Comparison of ENCODE assay signal across 8 cellular contexts in genomic region chr18:45974088-45974536, GRCh38. TPM values are rescaled to one million over a fixed set of nuclear protein-coding genes. Genes with fewer than 3 reads are reported as not detected.
DNase-seq lines count a peak whose midpoint lies in the region; ATAC-seq, FAIRE-seq and TF ChIP-seq lines count a peak whose summit lies in the region.

No MANE protein-coding gene starts in this region.

- no peak for TF ChIP-seq POLR2A in K562 (conservative IDR thresholded peaks at IDR 0.05)

- no peak overlapping the region for H3K9ac ChIP-seq in K562 (ENCODE audit: insufficient read depth in 1 of 2, low read depth in 2 of 2, low read length in 2 of 2)

- no peaks in the 10 kb centered on the region for H3K9me1 ChIP-seq in K562 (ENCODE audit: control insufficient read depth, insufficient read depth, low read length)

- no peaks in the 10 kb centered on the region for H3K36me3 ChIP-seq in K562 (ENCODE audit: control insufficient read depth, insufficient read depth, low read length)

- TF ChIP-seq EP300 in K562 (IDR thresholded peaks at IDR 0.05; ENCODE audit: low read length), result no peak; the same call in 1 of the 2 replicates

- H3K79me2 ChIP-seq in K562 (ENCODE audit: control insufficient read depth, insufficient read depth, low read length), result no peaks in the 10 kb centered on the region

- in situ Hi-C loops in K562 (cut with MboI), result no loop called here

- intact Hi-C loops in K562 (cut with micrococcal nuclease), result loop anchor here (1.0 kb wide), 4 partner anchors 102 to 353 kb away; no protein-coding TSS in a partner anchor

- CTCF ChIA-PET in AG04449 (lab: Yijun Ruan, JAX) (interaction anchor here (0.7 to 7.6 kb wide), 46 partner anchors 9 to 357 kb away, joined by 3 to 73 read pairs (median 5); partner anchors contain the start of genes ATP5F1A and PSTPIP2), K562 (lab: Yijun Ruan, JAX; ENCODE audit: low intra/inter-chr PET ratio) (interaction anchor here (0.6 to 1.3 kb wide), 9 partner anchors 64 to 1400 kb away, joined by 3 to 6 read pairs (median 3); no protein-coding TSS in a partner anchor)

- POLR2A ChIA-PET in AG04449 (lab: Yijun Ruan, JAX), result no interaction called here
- POLR2A ChIA-PET in K562 (lab: Yijun Ruan, JAX), result no interaction called here

- no peaks in the 10 kb centered on the region for H4K20me1 ChIP-seq in K562 (replicated peaks; ENCODE audit: control insufficient read depth, insufficient read depth, low read length)

- H3K27me3 ChIP-seq in K562 (ENCODE audit: control insufficient read depth in 2 of 2, insufficient read depth in 2 of 2, low read length in 2 of 2), result no peaks in the 10 kb centered on the region

- ATAC-seq in GM18909 (IDR thresholded peaks at IDR 0.05; ENCODE audit: poor library complexity, unreplicated experiment) (peak; percentile 45), K562 (peak; percentile 91), GM18858 (IDR thresholded peaks at IDR 0.05; ENCODE audit: unreplicated experiment) (no peak)

- H3K4me2 ChIP-seq in K562 (ENCODE audit: insufficient read depth, low read length), result no peak overlapping the region

- H3K4me1 ChIP-seq in K562 (replicated peaks in 1 of 2; ENCODE audit: control insufficient read depth in 2 of 2, insufficient read depth in 2 of 2, low read length in 2 of 2), result peaks cover 0 to 5% of the 10 kb centered on the region in 2 experiments; a peak in 1 of 5 replicates

- TF ChIP-seq CTCF in AG04449 (IDR thresholded peaks at IDR 0.05; ENCODE audit: insufficient read depth, low read length, missing control alignments) (peak; percentile 73), K562 (IDR thresholded peaks at IDR 0.05 in 2 of 3, conservative IDR thresholded peaks at IDR 0.05 in 1 of 3; ENCODE audit: insufficient read depth in 2 of 3, low read depth in 1 of 3, low read length in 3 of 3) (peak; percentile 54 to 89 (median 68); a peak in 5 of 6 replicates)

- WGBS in K562 (ENCODE audit: insufficient coverage, low coverage, missing lambda C conversion rate), result 18% methylated on average over 5 of the region's 5 CpGs

- no peak overlapping the region for H3K27ac ChIP-seq in K562 (ENCODE audit: extremely low read depth, low read depth, low read length)

- peak; percentile 63 for DNase-seq in AG04449 (ENCODE audit: low read depth, low spot score)
- DNase-seq in NCI-H2081 treated with DMSO at 0.1 percent for 48 hours (lab: John Stamatoyannopoulos, UW), result peak; percentile 10
- DNase-seq in T-helper 9 cell, result peak; percentile 53
- DNase-seq in K562 (ENCODE audit: extremely low read depth in 1 of 4, low spot score in 3 of 4), result peak; percentile 13 to 73 (median 29)
- DNase-seq in iPS DF 4.7 (ENCODE audit: extremely low read depth, low spot score), result peak; percentile 36
- DNase-seq in stimulated activated CD4-positive, alpha-beta T cell treated with anti-CD3 and anti-CD28 coated beads, Interleukin-12 subunit alpha, Interleukin-12 subunit beta, amount 100 ng/mL, for 24 hours (ENCODE audit: low read depth in 2 of 2), result peak; percentile 20 to 48

- no peak overlapping the region for H3K4me3 ChIP-seq in AG04449 (ENCODE audit: low read depth, low read length)
- no peak overlapping the region for H3K4me3 ChIP-seq in K562

- FAIRE-seq in K562 (lab: Jason Lieb, UNC), result peak; percentile 92

- H3K9me3 ChIP-seq in K562 (replicated peaks; ENCODE audit: control insufficient read depth, insufficient read depth, low read depth, low read length), result no peaks in the 10 kb centered on the region

- peak; percentile 77 to 88 for TF ChIP-seq RAD21 in K562 (CRISPR knock-in tag; conservative IDR thresholded peaks at IDR 0.05 in 1 of 2, IDR thresholded peaks at IDR 0.05 in 1 of 2)

- H2AFZ ChIP-seq in K562 (ENCODE audit: low read depth, low read length), result peak overlapping the region; percentile 63; the same call in 1 of the 2 replicates

- no TSS peak for BruUV-seq in K562 (replicated peaks; lab: Mats Ljungman, UMichigan)

TF ChIP-seq in K562, 482 proteins besides CTCF, POLR2A, EP300 and RAD21 (continues in another document):
- TF ChIP-seq TAF1 (IDR thresholded peaks at IDR 0.05; ENCODE audit: control insufficient read depth, extremely low read depth, insufficient read depth, low read length, severe bottlenecking) (no peak), CEBPB (tag; IDR thresholded peaks at IDR 0.05) (peak; percentile 87), TAF7 (tag; IDR thresholded peaks at IDR 0.05) (no peak), HIVEP1 (CRISPR knock-in tag; IDR thresholded peaks at IDR 0.05) (no peak), IRF1 (CRISPR knock-in tag; IDR thresholded peaks at IDR 0.05; ENCODE audit: borderline replicate concordance) (no peak), ATF6 (CRISPR knock-in tag; IDR thresholded peaks at IDR 0.05) (no peak), MYBL2 (IDR thresholded peaks at IDR 0.05; ENCODE audit: low read depth) (no peak), MYBL2 (CRISPR knock-in tag; IDR thresholded peaks at IDR 0.05; ENCODE audit: borderline replicate concordance) (no peak), SRSF1 (IDR thresholded peaks at IDR 0.05; ENCODE audit: low read depth, low read length) (no peak), ESRRA (IDR thresholded peaks at IDR 0.05; ENCODE audit: borderline replicate concordance, low read depth) (peak; percentile 57; the same call in 1 of the 2 replicates), CCAR2 (IDR thresholded peaks at IDR 0.05; ENCODE audit: low read depth, low read length) (no peak), CEBPG (CRISPR knock-in tag; IDR thresholded peaks at IDR 0.05) (peak; percentile 56), CEBPG (tag; conservative IDR thresholded peaks at IDR 0.05 in 1 of 2, IDR thresholded peaks at IDR 0.05 in 1 of 2) (peak; percentile 86 to 89), NFE2L1 (tag; IDR thresholded peaks at IDR 0.05; ENCODE audit: borderline replicate concordance, low read depth) (no peak), ZBTB11 (CRISPR knock-in tag; IDR thresholded peaks at IDR 0.05) (no peak)

RNA-seq across cellular contexts. Expression of gene EPG5, which starts 7.0 kb away (rescaled TPM):
- total RNA-seq in K562 (2011; cell fraction: chromatin; rRNA removed; ENCODE audit: low replicate concordance), result 64.4 and 123 TPM in 2 replicates
- total RNA-seq in K562 (2011; cell fraction: nucleolus; rRNA removed), result 26.0 and 39.5 TPM in 2 replicates
- 48.6 and 49.2 TPM in 2 replicates for total RNA-seq in K562 (2011; cell fraction: nucleoplasm; rRNA removed)
- total RNA-seq in K562 (2014; rRNA removed) (4.0 and 5.1 TPM in 2 replicates), K562 (2014; rRNA removed; fragmentation: Illumina TruSeq; extraction: Trizol) (7.9 and 10.2 TPM in 2 replicates), K562 (2015; rRNA removed; fragmentation: Illumina TruSeq; extraction: Trizol) (5.8 and 7.6 TPM in 2 replicates), K562 (2021) (9.0 and 9.1 TPM in 2 replicates)
- polyA plus RNA-seq in K562 (2011; rRNA removed) (9.7 and 10.7 TPM in 2 replicates), K562 (2014; fragmentation: Illumina TruSeq; extraction: Trizol) (5.2 and 5.8 TPM in 2 replicates), K562 (2014; fragmentation: Nextera tagmentation; extraction: Ambion mirVana) (1 to 10 TPM; 1.3 to 1.4 TPM), K562 (2014; rRNA removed) (4.1 and 6.4 TPM in 2 replicates)
- 8.3 and 9.0 TPM in 2 replicates for polyA plus RNA-seq in K562 (2011; cell fraction: cytosol; rRNA removed)
- polyA plus RNA-seq in K562 (2011; cell fraction: nucleus; rRNA removed), result 21.6 and 29.3 TPM in 2 replicates
- polyA plus RNA-seq in K562 (2012), result 3.6 and 5.3 TPM in 2 replicates
- polyA minus RNA-seq in K562 (2011; rRNA and poly(A)+ RNA removed), result 46.2 and 46.7 TPM in 2 replicates
- polyA minus RNA-seq in K562 (2011; cell fraction: cytosol; rRNA and poly(A)+ RNA removed), result 10.7 and 10.8 TPM in 2 replicates
- polyA minus RNA-seq in K562 (2011; cell fraction: nucleus; rRNA and poly(A)+ RNA removed), result 24.5 and 37.9 TPM in 2 replicates

Comparison
In these comparisons a context has a peak if more than half of its experiments do, and no peak if none do; other contexts are left out.
1. DNase-seq: peak in every context shown above with its lines; median percentile 63 in AG04449; 53 in T-helper 9 cell; 36 in iPS DF 4.7; 34 in stimulated activated CD4-positive, alpha-beta T cell treated with anti-CD3 and anti-CD28 coated beads, Interleukin-12 subunit alpha, Interleukin-12 subunit beta, amount 100 ng/mL, for 24 hours; 29 in K562; 10 in NCI-H2081 treated with DMSO at 0.1 percent for 48 hours.